Comparison of ENCODE assay signal across 8 cellular contexts in genomic region chr12:68042212-68042699, GRCh38. TPM values are rescaled to one million over a fixed set of nuclear protein-coding genes. Genes with fewer than 3 reads are reported as not detected.
DNase-seq lines count a peak whose midpoint lies in the region; ATAC-seq lines count a peak whose summit lies in the region.

No MANE protein-coding gene starts in this region.

- ATAC-seq in GM18873 (IDR thresholded peaks at IDR 0.05; ENCODE audit: low FRiP score, unreplicated experiment) (peak; percentile 87), HG03039 (IDR thresholded peaks at IDR 0.05; ENCODE audit: unreplicated experiment) (peak; percentile 74)

- in situ Hi-C loops in SK-MEL-5 (cut with HindIII; ENCODE audit: low pct_unique_long_range_greater_than_20kb, low sequenced_read_pairs): no loop called here

- DNase-seq in COR-L47 (lab: John Stamatoyannopoulos, UW) (peak; percentile 35), SK-MEL-5 (ENCODE audit: low read depth, low spot score) (peak; percentile 14), left kidney (ENCODE audit: low read depth, low spot score) (peak; percentile 5), anterior cingulate cortex (lab: John Stamatoyannopoulos, UW) (no peak), putamen (ENCODE audit: low spot score) (no peak), SW 1271 (lab: John Stamatoyannopoulos, UW) (no peak)

RNA-seq across cellular contexts. Expression of gene IFNG-AS1, which starts 53.0 kb away (rescaled TPM):
- not detected in 2 replicates for total RNA-seq in SK-MEL-5 (2014; rRNA removed; shearing (Covaris generic))
- not detected in 2 replicates for polyA plus RNA-seq in SK-MEL-5 (2015; cell fraction: cytosol; rRNA removed)
- polyA plus RNA-seq in SK-MEL-5 (2015; cell fraction: nucleus; rRNA removed): not detected in 2 replicates

Comparison
In these comparisons a context has a peak if more than half of its experiments do, and no peak if none do; other contexts are left out.
1. DNase-seq: peak in COR-L47 (single experiment), SK-MEL-5 (single experiment) and left kidney (single experiment); none in anterior cingulate cortex (0 of 58), putamen (single experiment) and SW 1271 (0 of 2).